Comparison of ENCODE assay signal across 9 cellular contexts in genomic region chr12:51846911-51847829, GRCh38. TPM values are rescaled to one million over a fixed set of nuclear protein-coding genes. Genes with fewer than 3 reads are reported as not detected.
DNase-seq lines count a peak whose midpoint lies in the region; ATAC-seq and TF ChIP-seq lines count a peak whose summit lies in the region.
"Had no signal": no experiment of that assay in that cellular context is flagged by ENCODE, and none has a peak within 500 bp of the region (broad histone marks: within the 10 kb centered on the region; RNA-seq: fewer than 3 reads in every experiment).

No MANE protein-coding gene starts in this region.

- H2BK5ac ChIP-seq in H9 (ENCODE audit: insufficient read length, low read length) = no peak overlapping the region

- no peak overlapping the region for H3K27ac ChIP-seq in H9 (ENCODE audit: insufficient read length, low read depth, low read length)
- peak overlapping the region in 1 of 2 donors; percentile 10 for H3K27ac ChIP-seq in esophagus (ENCODE audit: low read depth in 2 of 2, low read length in 1 of 2)
- no peak overlapping the region for H3K27ac ChIP-seq in thoracic aorta

- no peak overlapping the region for H3T11ph ChIP-seq in H9 (ENCODE audit: low read length)

- no peaks in the 10 kb centered on the region for H4K20me1 ChIP-seq in H9 (ENCODE audit: control insufficient read depth, insufficient read depth, insufficient read length)

- H2BK15ac ChIP-seq in H9 (ENCODE audit: low read depth, low read length) = no peak overlapping the region

- H2BK20ac ChIP-seq in H9 (ENCODE audit: low read depth, low read length, poor library complexity, severe bottlenecking) = no peak overlapping the region

- H4K5ac ChIP-seq in H9 (ENCODE audit: insufficient read length, low read depth, low read length) = no peak overlapping the region

- no peak overlapping the region for H4K91ac ChIP-seq in H9 (ENCODE audit: insufficient read length, low read depth, low read length)

- no peak overlapping the region for H3K56ac ChIP-seq in H9 (ENCODE audit: insufficient read length, low read depth, low read length)

- no peaks in the 10 kb centered on the region for H3K9me3 Mint-ChIP-seq in H9
- H3K9me3 Mint-ChIP-seq in natural killer cell treated with Interleukin-12 subunit alpha and Interleukin-12 subunit beta and Interleukin-15 and Interleukin-18, amount 100 ng/mL, for 72 hours = no peaks in the 10 kb centered on the region

- H3K14ac ChIP-seq in H9 (ENCODE audit: insufficient read depth, low read length) = no peak overlapping the region

- no peak overlapping the region for H3K18ac ChIP-seq in H9 (ENCODE audit: insufficient read length, low read depth, low read length)

- H3K79me1 ChIP-seq in H9 (ENCODE audit: insufficient read depth, low read depth, low read length, poor library complexity, severe bottlenecking) = no peaks in the 10 kb centered on the region

- H4K8ac ChIP-seq in H9 (replicated peaks; ENCODE audit: insufficient read length, low read depth, low read length) = no peak overlapping the region

- no peak overlapping the region; a peak in 1 of 7 replicates for H3K27ac Mint-ChIP-seq in H9
- no peak overlapping the region for H3K27ac Mint-ChIP-seq in natural killer cell treated with Interleukin-12 subunit alpha and Interleukin-12 subunit beta and Interleukin-15 and Interleukin-18, amount 100 ng/mL, for 72 hours

- H3K9me3 ChIP-seq in H9 (ENCODE audit: control insufficient read depth, low read depth, low read length) (no peaks in the 10 kb centered on the region), esophagus (ENCODE audit: control insufficient read depth in 2 of 2, insufficient read depth in 1 of 2, low read depth in 1 of 2, low read length in 1 of 2) (no peaks in the 10 kb centered on the region), thoracic aorta (no peaks in the 10 kb centered on the region)

- H3K36me3 Mint-ChIP-seq in H9 (ENCODE audit: insufficient read depth in 1 of 3, low read depth in 3 of 3) = peaks cover 0 to 14% (median 9%) of the 10 kb centered on the region in 3 experiments; a peak in 4 of 7 replicates
- no peaks in the 10 kb centered on the region for H3K36me3 Mint-ChIP-seq in natural killer cell treated with Interleukin-12 subunit alpha and Interleukin-12 subunit beta and Interleukin-15 and Interleukin-18, amount 100 ng/mL, for 72 hours

- H3K36me3 ChIP-seq in esophagus (ENCODE audit: control insufficient read depth in 2 of 2, insufficient read depth in 2 of 2, low read length in 1 of 2) (no peaks in the 10 kb centered on the region), thoracic aorta (no peaks in the 10 kb centered on the region)

- H3K4me3 ChIP-seq in esophagus (ENCODE audit: low read depth in 1 of 2, low read length in 2 of 2) = peak overlapping the region; percentile 41 to 44
- H3K4me3 ChIP-seq in thoracic aorta = peak overlapping the region; percentile 69

- H3K4me1 ChIP-seq in H9 (ENCODE audit: insufficient read depth, low read length) (no peaks in the 10 kb centered on the region; the same call in 1 of the 2 replicates), esophagus (ENCODE audit: control insufficient read depth in 2 of 2, insufficient read depth in 2 of 2, low read length in 1 of 2) (peaks cover 4 to 7% of the 10 kb centered on the region in 2 donors), thoracic aorta (ENCODE audit: control insufficient read depth in 1 of 2, low read depth in 2 of 2) (peaks cover 10 to 22% of the 10 kb centered on the region in 2 donors)

- WGBS in H9 (ENCODE audit: extremely low coverage, insufficient read length, low lambda C conversion rate) = no CpG with 5 or more reads among the region's 66 CpGs
- 2% methylated on average over 61 to 66 of the region's 66 CpGs for WGBS in esophagus, 2 donors

- peaks cover 43 to 62% of the 10 kb centered on the region in 2 experiments for H3K4me1 Mint-ChIP-seq in H9
- H3K4me1 Mint-ChIP-seq in natural killer cell treated with Interleukin-12 subunit alpha and Interleukin-12 subunit beta and Interleukin-15 and Interleukin-18, amount 100 ng/mL, for 72 hours (ENCODE audit: low read depth in 2 of 2) = peaks cover 4 to 16% of the 10 kb centered on the region in 2 donors

- no peak overlapping the region for H2BK12ac ChIP-seq in H9 (ENCODE audit: insufficient read length, low read depth, low read length)

- no peak overlapping the region for H2AK5ac ChIP-seq in H9 (ENCODE audit: insufficient read length, low read length)

- H3K27me3 Mint-ChIP-seq in H9 (ENCODE audit: low read depth) = peaks cover 58% of the 10 kb centered on the region
- peaks cover 24 to 28% of the 10 kb centered on the region in 2 donors for H3K27me3 Mint-ChIP-seq in natural killer cell treated with Interleukin-12 subunit alpha and Interleukin-12 subunit beta and Interleukin-15 and Interleukin-18, amount 100 ng/mL, for 72 hours

- H3K27me3 ChIP-seq in H9 (ENCODE audit: insufficient read depth, low read length) (peaks cover 16% of the 10 kb centered on the region; the same call in 1 of the 2 replicates), esophagus (ENCODE audit: control insufficient read depth in 1 of 2, insufficient read depth in 2 of 2, low read length in 2 of 2) (peaks cover 0 to 14% of the 10 kb centered on the region in 2 donors), thoracic aorta (replicated peaks; ENCODE audit: insufficient read depth) (no peaks in the 10 kb centered on the region)

- peak overlapping the region; percentile 73 to 87 for H3K4me3 Mint-ChIP-seq in H9
- peak overlapping the region; percentile 74 for H3K4me3 Mint-ChIP-seq in natural killer cell treated with Interleukin-12 subunit alpha and Interleukin-12 subunit beta and Interleukin-15 and Interleukin-18, amount 100 ng/mL, for 72 hours

- DNase-seq in H9 (peak; percentile 84), thoracic aorta (ENCODE audit: low spot score) (no peak), HT-29 (ENCODE audit: low spot score) (no peak), DMS153 treated with DMSO at 0.1 percent for 48 hours (lab: John Stamatoyannopoulos, UW; ENCODE audit: unreplicated experiment) (no peak)
- peak; percentile 62 to 63 for DNase-seq in activated CD4-positive, alpha-beta T cell treated with anti-CD3 and anti-CD28 coated beads, Interleukin-2, amount 50 U/mL, for 48 hours
- peak; percentile 67 for DNase-seq in natural killer cell treated with Interleukin-12 subunit alpha and Interleukin-12 subunit beta and Interleukin-15 and Interleukin-18, amount 100 ng/mL, for 72 hours (ENCODE audit: low spot score)

- TF ChIP-seq CTCF in H9 (conservative IDR thresholded peaks at IDR 0.05) (0 out of 3 replicates have a peak, but pooled peaks have one; percentile 10), thoracic aorta (IDR thresholded peaks at IDR 0.05) (no peak)

- no peaks in the 10 kb centered on the region for H3K79me2 ChIP-seq in H9 (ENCODE audit: insufficient read depth, low read length)

- H3K23me2 ChIP-seq in H9 (ENCODE audit: insufficient read length, low read depth, low read length, poor library complexity, severe bottlenecking) = peaks cover 20% of the 10 kb centered on the region

- H3K9ac ChIP-seq in H9 (ENCODE audit: extremely low read depth, insufficient read length, low read length) = no peak overlapping the region

- no peak overlapping the region for H3K4ac ChIP-seq in H9 (ENCODE audit: low read depth, low read length)

- H3K23ac ChIP-seq in H9 (ENCODE audit: insufficient read length, low read depth, low read length) = no peak overlapping the region

- H3K4me2 ChIP-seq in H9 (ENCODE audit: insufficient read depth, insufficient read length, low read length) = peak overlapping the region; percentile 77

- peak; percentile 68 to 83 for ATAC-seq in natural killer cell treated with Interleukin-12 subunit alpha and Interleukin-12 subunit beta and Interleukin-15 and Interleukin-18, amount 100 ng/mL, for 72 hours
- ATAC-seq in thoracic aorta (ENCODE audit: insufficient number of reproducible peaks, low FRiP score, low read depth) (no peak), GM21576 (IDR thresholded peaks at IDR 0.05; ENCODE audit: unreplicated experiment) (no peak)

- no peak overlapping the region for H2AFZ ChIP-seq in H9 (ENCODE audit: low read length)

- H2BK120ac ChIP-seq in H9 (ENCODE audit: low read depth, low read length, poor library complexity, severe bottlenecking) = no peak overlapping the region

RNA-seq across cellular contexts. Expression of gene FIGNL2, which starts 1.3 kb away (rescaled TPM):
- total RNA-seq in H9 (2021) (19.5 and 19.7 TPM in 2 replicates), thoracic aorta (under 1 TPM in 1 of 2 donors, not detected in 1; 0.28 TPM)
- under 1 TPM; 0.06 to 0.08 TPM for polyA plus RNA-seq in esophagus
- total RNA-seq in natural killer cell treated with Interleukin-12 subunit alpha and Interleukin-12 subunit beta and Interleukin-15 and Interleukin-18, amount 100 ng/mL, for 72 hours = under 1 TPM; 0.40 to 0.78 TPM
- total RNA-seq in HT-29 (2014; rRNA removed; shearing (Covaris generic)) = not detected in 2 replicates

RNA-seq across cellular contexts. Expression of gene ANKRD33, which starts 40.7 kb away (rescaled TPM):
- total RNA-seq in H9 (2021) = 0.61 and 0.81 TPM in 2 replicates
- polyA plus RNA-seq in esophagus = not detected
- total RNA-seq in natural killer cell treated with Interleukin-12 subunit alpha and Interleukin-12 subunit beta and Interleukin-15 and Interleukin-18, amount 100 ng/mL, for 72 hours = not detected
- not detected for total RNA-seq in thoracic aorta
- total RNA-seq in HT-29 (2014; rRNA removed; shearing (Covaris generic)) = not detected in 2 replicates
- total RNA-seq: SK-MEL-5 had no signal

Comparison
In these comparisons a context has a peak if more than half of its experiments do, and no peak if none do; other contexts are left out.
1. DNase-seq: peak in H9 (single experiment), activated CD4-positive, alpha-beta T cell treated with anti-CD3 and anti-CD28 coated beads, Interleukin-2, amount 50 U/mL, for 48 hours (2 of 2) and natural killer cell treated with Interleukin-12 subunit alpha and Interleukin-12 subunit beta and Interleukin-15 and Interleukin-18, amount 100 ng/mL, for 72 hours (single experiment); none in thoracic aorta (single experiment), HT-29 (single experiment) and DMS153 treated with DMSO at 0.1 percent for 48 hours (single experiment).
2. ATAC-seq: peak in natural killer cell treated with Interleukin-12 subunit alpha and Interleukin-12 subunit beta and Interleukin-15 and Interleukin-18, amount 100 ng/mL, for 72 hours (2 of 2); none in thoracic aorta (single experiment) and GM21576 (single experiment).
3. RNA of gene FIGNL2, which starts 1.3 kb away (total RNA-seq): 19.5 to 19.7 TPM in H9; 0.40 to 0.78 TPM in natural killer cell treated with Interleukin-12 subunit alpha and Interleukin-12 subunit beta and Interleukin-15 and Interleukin-18, amount 100 ng/mL, for 72 hours, 0.28 TPM in thoracic aorta and not detected in HT-29; every median in the first group is over 10 times any median in the second.